Comparison of ENCODE assay signal across 1 cellular context in the genomic region with DNA sequence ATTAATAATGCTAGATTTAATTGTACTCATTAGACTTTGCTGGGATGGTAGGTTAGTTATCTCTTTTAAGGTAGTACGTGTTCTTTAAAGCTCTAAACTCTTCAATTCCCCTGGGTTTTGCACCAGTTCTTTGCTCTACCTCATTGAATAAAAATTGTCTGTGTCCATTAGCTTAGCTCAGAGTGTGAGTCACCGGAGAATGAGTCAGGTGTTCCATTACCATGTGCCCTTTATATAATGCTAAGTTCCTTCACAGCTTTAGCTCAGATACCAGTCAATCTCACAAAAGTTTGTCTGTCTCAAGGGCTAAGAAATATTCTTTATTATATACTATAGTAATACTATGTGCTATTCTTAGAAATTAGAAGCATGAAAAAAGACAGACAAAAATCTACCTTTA.
TF ChIP-seq lines count a peak whose summit lies in the region.

No MANE protein-coding gene starts in this region.

TF ChIP-seq in IMR-90, 13 proteins besides CTCF, POLR2A, EP300 and RAD21 (continued from another document):
- TF ChIP-seq, protein P1, sequence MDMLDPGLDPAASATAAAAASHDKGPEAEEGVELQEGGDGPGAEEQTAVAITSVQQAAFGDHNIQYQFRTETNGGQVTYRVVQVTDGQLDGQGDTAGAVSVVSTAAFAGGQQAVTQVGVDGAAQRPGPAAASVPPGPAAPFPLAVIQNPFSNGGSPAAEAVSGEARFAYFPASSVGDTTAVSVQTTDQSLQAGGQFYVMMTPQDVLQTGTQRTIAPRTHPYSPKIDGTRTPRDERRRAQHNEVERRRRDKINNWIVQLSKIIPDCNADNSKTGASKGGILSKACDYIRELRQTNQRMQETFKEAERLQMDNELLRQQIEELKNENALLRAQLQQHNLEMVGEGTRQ (IDR thresholded peaks at IDR 0.05; ENCODE audit: low read depth, low read length) = peak; percentile 84
- TF ChIP-seq BHLHE40 (IDR thresholded peaks at IDR 0.05; ENCODE audit: low read depth, low read length) (peak; percentile 21; the same call in 1 of the 2 replicates), NFE2L2 (IDR thresholded peaks at IDR 0.05; ENCODE audit: low read depth, low read length) (0 out of 2 replicates have a peak, but pooled peaks have one; percentile 32), SMC3 (IDR thresholded peaks at IDR 0.05; ENCODE audit: low read depth, low read length) (no peak), CEBPB (IDR thresholded peaks at IDR 0.05; ENCODE audit: low read depth, low read length) (no peak), RFX5 (IDR thresholded peaks at IDR 0.05; ENCODE audit: low read depth, low read length) (no peak), MXI1 (IDR thresholded peaks at IDR 0.05; ENCODE audit: borderline replicate concordance, low read depth, low read length) (no peak), MAZ (IDR thresholded peaks at IDR 0.05; ENCODE audit: borderline replicate concordance, low read depth, low read length) (no peak), CHD1 (IDR thresholded peaks at IDR 0.05; ENCODE audit: low read depth, low read length) (no peak), FOS (IDR thresholded peaks at IDR 0.05; ENCODE audit: low read depth, low read length) (peak; percentile 94), RCOR1 (IDR thresholded peaks at IDR 0.05; ENCODE audit: insufficient replicate concordance, low read length) (no peak), MAFK (IDR thresholded peaks at IDR 0.05; ENCODE audit: low read depth, low read length) (no peak)
TF ChIP-seq in IMR-90: peak in this region for 4.
